20 cellular contexts compared by ENCODE assay signal in genomic region chr16:84909686-84910085, GRCh38.
DNase-seq lines count a peak whose midpoint lies in the region; ATAC-seq and TF ChIP-seq lines count a peak whose summit lies in the region.
"Had no signal": no experiment of that assay in that cellular context is flagged by ENCODE, and none has a peak within 500 bp of the region (broad histone marks: within the 10 kb centered on the region; RNA-seq: fewer than 3 reads in every experiment).

No MANE protein-coding gene starts in this region.

- H3K4ac ChIP-seq in mesenchymal stem cell (ENCODE audit: low read depth in 1 of 2, low read length in 2 of 2) (no peak overlapping the region), trophoblast cell (ENCODE audit: low read depth, low read length) (no peak overlapping the region)

- H3K14ac ChIP-seq in mesenchymal stem cell (ENCODE audit: low read length in 2 of 2) = peak overlapping the region in 1 of 2 experiments; percentile 45
- no peak overlapping the region for H3K14ac ChIP-seq in trophoblast cell (ENCODE audit: low read length)

- H3K4me1 ChIP-seq in mesenchymal stem cell (ENCODE audit: control insufficient read depth, insufficient read depth, low read depth, low read length) (no peaks in the 10 kb centered on the region), trophoblast cell (ENCODE audit: control insufficient read depth in 1 of 2, insufficient read depth in 2 of 2, low read length in 2 of 2) (no peaks in the 10 kb centered on the region)
- H3K4me1 ChIP-seq: SJSA1 had no signal

- TF ChIP-seq CTCF in CD14-positive monocyte (IDR thresholded peaks at IDR 0.05) = no peak

- H4K8ac ChIP-seq in mesenchymal stem cell (ENCODE audit: low read length) (peak overlapping the region; percentile 5), trophoblast cell (ENCODE audit: low read depth, low read length) (no peak overlapping the region)

- no peak overlapping the region for H3K4me3 ChIP-seq in mesenchymal stem cell (ENCODE audit: insufficient read depth in 1 of 2, low read depth in 1 of 2, low read length in 2 of 2)
- no peak overlapping the region for H3K4me3 ChIP-seq in trophoblast cell (ENCODE audit: low read depth, low read length)
- H3K4me3 ChIP-seq: BLaER1, GM12878, SJSA1 had no signal

- WGBS in adipose tissue, 3 donors = 81 to 96% (median 88%) methylated on average over 6 of the region's 6 CpGs
- WGBS in mesenchymal stem cell = 99% methylated on average over 6 of the region's 6 CpGs
- WGBS in trophoblast cell (ENCODE audit: extremely low coverage, insufficient coverage, insufficient read length) = no CpG with 5 or more reads among the region's 6 CpGs

- peaks cover 81% of the 10 kb centered on the region for H3K4me1 Mint-ChIP-seq in CD14-positive monocyte

- H2BK12ac ChIP-seq in mesenchymal stem cell (ENCODE audit: low read length in 2 of 2) = no peak overlapping the region
- H2BK12ac ChIP-seq in trophoblast cell (ENCODE audit: low read length) = no peak overlapping the region

- intact Hi-C loops in CD14-positive monocyte (cut with micrococcal nuclease) = loop anchor here in 1 of 2 donors (2.0 kb wide), 1 partner anchor 15 kb away; no protein-coding TSS in a partner anchor

- H3K23ac ChIP-seq in mesenchymal stem cell (ENCODE audit: low read length in 2 of 2) (no peak overlapping the region), trophoblast cell (ENCODE audit: low read length) (no peak overlapping the region)

- H2AK5ac ChIP-seq in mesenchymal stem cell (ENCODE audit: low read length, severe bottlenecking) = no peak overlapping the region
- no peak overlapping the region for H2AK5ac ChIP-seq in trophoblast cell (ENCODE audit: low read length)

- H3K9ac ChIP-seq in mesenchymal stem cell (ENCODE audit: low read length) (no peak overlapping the region), trophoblast cell (ENCODE audit: low read length) (no peak overlapping the region)
- H3K9ac ChIP-seq: BLaER1 had no signal

- H3K4me2 ChIP-seq in mesenchymal stem cell (ENCODE audit: low read length, poor library complexity, severe bottlenecking) = no peak overlapping the region
- no peak overlapping the region for H3K4me2 ChIP-seq in trophoblast cell (ENCODE audit: low read length)
- H3K4me2 ChIP-seq: BLaER1 had no signal

- H3K27me3 ChIP-seq in mesenchymal stem cell (ENCODE audit: control insufficient read depth in 1 of 2, insufficient read depth in 1 of 2, low read length in 2 of 2) (peaks cover 0 to 19% of the 10 kb centered on the region in 2 experiments), trophoblast cell (ENCODE audit: insufficient read depth, low read length) (no peaks in the 10 kb centered on the region)
- H3K27me3 ChIP-seq: BLaER1 had no signal

- ATAC-seq in HG02610 (IDR thresholded peaks at IDR 0.05; ENCODE audit: unreplicated experiment) = no peak
- ATAC-seq: GM12878, HCT116, PC-3 had no signal

- DNase-seq in CD14-positive monocyte (ENCODE audit: low spot score) (no peak), mesenchymal stem cell (no peak), trophoblast cell (peak; percentile 94 to 95), SKM-1 (lab: John Stamatoyannopoulos, UW; ENCODE audit: unreplicated experiment) (no peak), NCI-H146 (lab: John Stamatoyannopoulos, UW) (no peak)
- DNase-seq: CD4-positive, alpha-beta T cell; Karpas-422; NCI-H1092 treated with DMSO at 0.1 percent for 48 hours; NCI-H2029; NCI-H446; NCI-H524 treated with DMSO at 0.1 percent for 48 hours; NCI-H82; NK-92 treated with Interleukin-12 subunit alpha and Interleukin-12 subunit beta, amount 100 ng/mL, for 24 hours; PC-3 had no signal

- H3K27ac ChIP-seq in adipose tissue (ENCODE audit: low read depth, low read length) = peak overlapping the region; percentile 15
- no peak overlapping the region for H3K27ac ChIP-seq in mesenchymal stem cell (ENCODE audit: low read length, poor library complexity, severe bottlenecking)
- no peak overlapping the region for H3K27ac ChIP-seq in trophoblast cell (ENCODE audit: low read depth, low read length)
- H3K27ac ChIP-seq: BLaER1, SJSA1 had no signal

- H4K91ac ChIP-seq in mesenchymal stem cell (ENCODE audit: low read length) = no peak overlapping the region
- no peak overlapping the region for H4K91ac ChIP-seq in trophoblast cell (ENCODE audit: low read depth, low read length)

- H3K36me3 Mint-ChIP-seq in CD14-positive monocyte = peaks cover 16 to 34% of the 10 kb centered on the region in 2 donors

- no peak overlapping the region for H2BK5ac ChIP-seq in mesenchymal stem cell (ENCODE audit: low read depth, low read length, poor library complexity, severe bottlenecking)
- H2BK5ac ChIP-seq in trophoblast cell (ENCODE audit: low read depth, low read length, poor library complexity) = no peak overlapping the region

- H3K36me3 ChIP-seq in mesenchymal stem cell (ENCODE audit: control insufficient read depth in 1 of 2, insufficient read depth in 2 of 2, low read depth in 1 of 2, low read length in 2 of 2) = no peaks in the 10 kb centered on the region
- H3K36me3 ChIP-seq in trophoblast cell (ENCODE audit: control insufficient read depth in 1 of 2, insufficient read depth in 2 of 2, low read length in 2 of 2) = peaks cover 18 to 23% of the 10 kb centered on the region in 2 experiments
- H3K36me3 ChIP-seq: BLaER1, SJSA1 had no signal

- H3K9me3 ChIP-seq in mesenchymal stem cell (ENCODE audit: control insufficient read depth, low read length) (no peaks in the 10 kb centered on the region), trophoblast cell (ENCODE audit: insufficient read depth, low read depth, low read length) (no peaks in the 10 kb centered on the region)
- H3K9me3 ChIP-seq: BLaER1, SJSA1 had no signal

- H2AFZ ChIP-seq in mesenchymal stem cell (ENCODE audit: low read depth, low read length) = no peak overlapping the region
- no peak overlapping the region for H2AFZ ChIP-seq in trophoblast cell (ENCODE audit: insufficient read depth, low read length, poor library complexity)

- peaks cover 0 to 4% (median 3%) of the 10 kb centered on the region in 3 donors for H3K27me3 Mint-ChIP-seq in CD14-positive monocyte (ENCODE audit: low read depth in 3 of 3)

- H3K79me1 ChIP-seq in mesenchymal stem cell (replicated peaks; ENCODE audit: low read length, poor library complexity, severe bottlenecking) (no peaks in the 10 kb centered on the region), trophoblast cell (ENCODE audit: low read length) (no peaks in the 10 kb centered on the region)

- H3K27ac Mint-ChIP-seq in CD14-positive monocyte = peak overlapping the region; percentile 96 to 99 (median 98)
- H3K27ac Mint-ChIP-seq: CD4-positive, alpha-beta T cell had no signal

- H3K4me3 Mint-ChIP-seq in CD14-positive monocyte = no peak overlapping the region
- H3K4me3 Mint-ChIP-seq: CD4-positive, alpha-beta T cell had no signal

- no peak overlapping the region for H3K18ac ChIP-seq in mesenchymal stem cell (ENCODE audit: low read depth in 1 of 2, low read length in 2 of 2)
- H3K18ac ChIP-seq in trophoblast cell (ENCODE audit: low read length) = no peak overlapping the region

- H2BK120ac ChIP-seq in mesenchymal stem cell (ENCODE audit: low read depth, low read length) (no peak overlapping the region), trophoblast cell (ENCODE audit: insufficient read depth, low read length, poor library complexity) (no peak overlapping the region)

- no peak overlapping the region for H4K12ac ChIP-seq in trophoblast cell (ENCODE audit: low read depth, low read length)

- H2BK15ac ChIP-seq in mesenchymal stem cell (ENCODE audit: low read depth, poor library complexity, severe bottlenecking) = no peak overlapping the region

- H3K9me3 Mint-ChIP-seq in CD14-positive monocyte = peaks cover 0 to 2% (median 0%) of the 10 kb centered on the region in 7 donors
- H3K9me3 Mint-ChIP-seq: CD4-positive, alpha-beta T cell had no signal

- no peaks in the 10 kb centered on the region for H3K79me2 ChIP-seq in trophoblast cell (ENCODE audit: control insufficient read depth, insufficient read depth, low read length, poor library complexity)

Comparison
In these comparisons a context has a peak if more than half of its experiments do, and no peak if none do; other contexts are left out.
1. DNase-seq: peak in trophoblast cell (2 of 2); none in CD14-positive monocyte (single experiment), mesenchymal stem cell (single experiment), SKM-1 (single experiment) and NCI-H146 (single experiment).